ENCODE assay signal across 8 cellular contexts in the genomic region with DNA sequence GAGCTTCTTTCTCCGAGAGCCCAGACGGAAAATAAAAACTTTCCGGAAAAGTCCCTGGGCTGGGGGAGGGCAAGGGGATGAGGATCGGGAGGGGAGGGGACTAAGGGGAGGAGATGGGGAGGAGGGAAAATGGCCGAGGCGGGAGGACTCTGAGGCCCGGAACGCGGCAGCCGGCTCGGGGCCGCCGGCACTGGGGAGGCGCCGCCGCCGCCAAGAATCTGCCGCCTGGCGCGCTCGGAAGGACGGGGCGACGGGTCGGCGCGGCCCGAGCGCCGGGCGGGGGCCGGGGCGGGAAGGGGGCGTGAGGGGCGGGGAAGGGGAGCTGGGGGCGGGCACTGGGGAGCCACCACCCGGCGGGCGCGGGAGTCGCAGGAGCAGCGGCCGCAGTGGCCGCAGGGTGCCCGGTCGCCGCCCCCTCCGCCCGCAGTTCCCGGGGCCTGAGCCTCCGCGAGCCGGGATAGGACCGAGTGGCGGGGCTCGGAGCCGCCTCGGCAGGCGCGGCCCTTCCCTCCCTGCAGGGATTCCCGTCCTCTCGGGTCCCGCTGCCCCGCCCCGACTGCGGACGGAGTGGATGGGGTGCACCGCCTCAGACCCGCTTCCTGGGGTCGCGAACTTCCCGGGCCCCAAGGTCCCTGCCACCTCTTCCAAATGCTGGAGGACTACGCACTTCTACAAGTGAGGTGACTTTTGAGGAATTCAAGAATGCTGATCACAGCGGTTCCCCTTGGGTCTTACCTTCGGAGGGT. TPM values are rescaled to one million over a fixed set of nuclear protein-coding genes. Genes with fewer than 3 reads are reported as not detected.
DNase-seq lines count a peak whose midpoint lies in the region; ATAC-seq and TF ChIP-seq lines count a peak whose summit lies in the region.

A gene (minus strand): TSS at position 252 of the 746 bp plus-strand sequence.

- H3K9ac ChIP-seq in endocrine pancreas (ENCODE audit: control insufficient read depth, insufficient read depth, low read length) (peak within 1 kb of the TSS; percentile 83), subcutaneous abdominal adipose tissue (ENCODE audit: low read length in 5 of 5) (peak within 1 kb of the TSS; percentile 55 to 82 (median 68))

- peak; percentile 32 for TF ChIP-seq CTCF in lower lobe of right lung (IDR thresholded peaks at IDR 0.05)

- H3K27me3 ChIP-seq in endocrine pancreas (ENCODE audit: control insufficient read depth, insufficient read depth, low read length) (no peaks in the 10 kb centered on the region), lower lobe of right lung (ENCODE audit: low read depth) (no peaks in the 10 kb centered on the region), subcutaneous abdominal adipose tissue (ENCODE audit: control insufficient read depth in 5 of 5, insufficient read depth in 4 of 5, low read length in 5 of 5) (peaks cover 0 to 3% (median 0%) of the 10 kb centered on the region in 5 donors)

- peak within 1 kb of the TSS; percentile 70 for H3K4me3 ChIP-seq in endocrine pancreas (ENCODE audit: control insufficient read depth, insufficient read depth, low read length)
- peak within 1 kb of the TSS; percentile 69 for H3K4me3 ChIP-seq in lower lobe of right lung
- H3K4me3 ChIP-seq in subcutaneous abdominal adipose tissue (ENCODE audit: low read depth in 1 of 5, low read length in 5 of 5) = peak within 1 kb of the TSS; percentile 75 to 94 (median 82)

- no peaks in the 10 kb centered on the region for H3K9me3 ChIP-seq in endocrine pancreas (ENCODE audit: control insufficient read depth, low read length)
- H3K9me3 ChIP-seq in lower lobe of right lung = no peaks in the 10 kb centered on the region
- no peaks in the 10 kb centered on the region for H3K9me3 ChIP-seq in subcutaneous abdominal adipose tissue (ENCODE audit: control insufficient read depth in 5 of 5, low read length in 5 of 5)

- H3K36me3 ChIP-seq in endocrine pancreas (ENCODE audit: control insufficient read depth, insufficient read depth, low read length) (no peaks in the 10 kb centered on the region), lower lobe of right lung (no peaks in the 10 kb centered on the region), subcutaneous abdominal adipose tissue (ENCODE audit: control insufficient read depth in 5 of 5, insufficient read depth in 5 of 5, low read length in 5 of 5) (no peaks in the 10 kb centered on the region)

- DNase-seq in stimulated activated CD4-positive, alpha-beta T cell treated with anti-CD3 and anti-CD28 coated beads, Interleukin-15, amount 100 ng/mL, for 24 hours = peak; percentile 2
- DNase-seq in stimulated activated CD4-positive, alpha-beta T cell treated with anti-CD3 and anti-CD28 coated beads, Interleukin-4, amount 100 ng/mL, for 24 hours = no peak
- DNase-seq in SHP77 (lab: John Stamatoyannopoulos, UW) (peak; percentile 57 to 80), lower lobe of right lung (peak; percentile 69)

- H3K27ac ChIP-seq in lower lobe of right lung = peak within 1 kb of the TSS; percentile 64
- peak within 1 kb of the TSS; percentile 49 for H3K27ac ChIP-seq in subcutaneous abdominal adipose tissue (ENCODE audit: low read depth, low read length)

- no peaks in the 10 kb centered on the region for H3K4me1 ChIP-seq in endocrine pancreas (ENCODE audit: control insufficient read depth, insufficient read depth, low read length)
- H3K4me1 ChIP-seq in lower lobe of right lung = peaks cover 17% of the 10 kb centered on the region
- peaks cover 3 to 25% (median 21%) of the 10 kb centered on the region in 5 donors for H3K4me1 ChIP-seq in subcutaneous abdominal adipose tissue (ENCODE audit: control insufficient read depth in 5 of 5, insufficient read depth in 5 of 5, low read length in 5 of 5)

- intact Hi-C loops in lower lobe of right lung (cut with DNase I) = no loop called here

- ATAC-seq in HG03135 (IDR thresholded peaks at IDR 0.05; ENCODE audit: unreplicated experiment) (peak; percentile 42), lower lobe of right lung (peak; percentile 88 to 93), GM19455 (IDR thresholded peaks at IDR 0.05; ENCODE audit: unreplicated experiment) (no peak)

RNA-seq across cellular contexts. Expression of the gene that starts here (rescaled TPM):
- 14.9 TPM for total RNA-seq in lower lobe of right lung
